8 cellular contexts compared by ENCODE assay signal in the genomic region with DNA sequence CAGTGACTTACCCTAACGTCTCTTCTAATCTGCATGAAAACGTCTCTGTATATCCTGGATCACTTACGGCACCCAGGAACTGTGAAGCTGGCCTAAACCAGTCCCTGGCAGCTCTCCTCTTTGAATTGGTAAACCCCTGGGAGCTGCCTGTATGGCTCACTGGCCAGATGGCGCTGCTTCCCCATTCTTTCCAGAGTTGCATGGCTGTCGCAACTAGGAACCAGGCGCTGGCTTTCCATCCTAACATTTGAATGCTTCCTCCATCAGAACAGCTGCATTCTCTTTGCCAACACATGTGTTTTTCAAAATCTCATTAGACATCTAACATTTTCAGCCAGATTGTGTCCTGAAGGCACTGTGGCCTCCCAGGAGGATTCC. TPM values are rescaled to one million over a fixed set of nuclear protein-coding genes. Genes with fewer than 3 reads are reported as not detected.
A peak's percentile ranks its signal among the peaks of the same experiment; 100 is the strongest.
DNase-seq lines count a peak whose midpoint lies in the region; ATAC-seq and TF ChIP-seq lines count a peak whose summit lies in the region.

No MANE protein-coding gene starts in this region.

- no peaks in the 10 kb centered on the region for H3K27me3 ChIP-seq in thyroid gland

- 59 to 62% methylated on average over 6 of the region's 6 CpGs for WGBS in thyroid gland, 2 donors

- H3K4me1 ChIP-seq in thyroid gland = no peaks in the 10 kb centered on the region

- intact Hi-C loops in thyroid gland (cut with DNase I) = no loop called here

- H3K36me3 ChIP-seq in thyroid gland = no peaks in the 10 kb centered on the region

- peak; percentile 0 for DNase-seq in NCI-H1694 treated with DMSO at 0.1 percent for 48 hours (lab: John Stamatoyannopoulos, UW)
- no peak for DNase-seq in NCI-H1694 (lab: John Stamatoyannopoulos, UW)
- peak; percentile 54 for DNase-seq in NCI-H82 treated with DMSO at 0.1 percent for 48 hours (lab: John Stamatoyannopoulos, UW; ENCODE audit: unreplicated experiment)
- peak; percentile 38 for DNase-seq in fibroblast of pulmonary artery (ENCODE audit: low read depth)
- peak; percentile 13 to 35 for DNase-seq in thyroid gland
- no peak for DNase-seq in stimulated activated CD4-positive, alpha-beta T cell treated with anti-CD3 and anti-CD28 coated beads, Interleukin-4, amount 100 ng/mL, for 4 hours
- no peak for DNase-seq in effector CD8-positive, alpha-beta T cell (lab: John Stamatoyannopoulos, UW)

- no peak overlapping the region for H3K27ac ChIP-seq in thyroid gland

- no peak overlapping the region for H3K4me3 ChIP-seq in fibroblast of pulmonary artery (replicated peaks; ENCODE audit: low read depth, low read length)
- no peak overlapping the region for H3K4me3 ChIP-seq in thyroid gland (replicated peaks in 1 of 3)

- no peak for TF ChIP-seq POLR2A in thyroid gland (IDR thresholded peaks at IDR 0.05)

- TF ChIP-seq CTCF in fibroblast of pulmonary artery (IDR thresholded peaks at IDR 0.05; ENCODE audit: low read length, missing control alignments) = peak; percentile 19
- peak in 1 of 6 experiments; percentile 12 for TF ChIP-seq CTCF in thyroid gland (IDR thresholded peaks at IDR 0.05)

- H3K9me3 ChIP-seq in thyroid gland = no peaks in the 10 kb centered on the region

- peak; percentile 17 for ATAC-seq in HG03097 (IDR thresholded peaks at IDR 0.05; ENCODE audit: low FRiP score, unreplicated experiment)

RNA-seq across cellular contexts. Expression of gene PCA3, which starts 8.0 kb away (rescaled TPM):
- total RNA-seq in thyroid gland = not detected

Comparison
In these comparisons a context has a peak if more than half of its experiments do, and no peak if none do; other contexts are left out.
1. DNase-seq: peak in NCI-H1694 treated with DMSO at 0.1 percent for 48 hours (single experiment), NCI-H82 treated with DMSO at 0.1 percent for 48 hours (single experiment), fibroblast of pulmonary artery (single experiment) and thyroid gland (2 of 2); none in NCI-H1694 (single experiment), stimulated activated CD4-positive, alpha-beta T cell treated with anti-CD3 and anti-CD28 coated beads, Interleukin-4, amount 100 ng/mL, for 4 hours (0 of 2) and effector CD8-positive, alpha-beta T cell (single experiment).